Comparison of ENCODE assay signal across 1 cellular context in the genomic region with DNA sequence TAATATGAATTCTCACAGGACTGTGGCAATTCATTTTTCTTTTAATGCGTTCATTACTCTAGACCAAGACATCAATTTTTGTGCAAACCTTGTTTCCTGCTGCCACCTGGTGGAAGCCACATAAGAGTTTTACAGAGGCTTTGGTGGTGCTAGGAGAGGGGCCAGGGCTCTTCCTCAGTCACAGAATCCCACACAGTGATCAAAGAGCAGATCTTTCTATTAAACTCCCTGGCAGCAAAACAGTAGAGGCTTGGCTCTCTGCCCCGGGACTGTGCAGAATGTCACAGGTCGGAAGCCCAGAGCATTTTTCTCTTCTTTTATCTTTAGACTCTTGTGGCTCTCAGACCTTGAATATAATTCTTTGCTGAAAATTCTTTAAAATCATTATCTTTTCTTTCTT.
TF ChIP-seq lines count a peak whose summit lies in the region.

No MANE protein-coding gene starts in this region.

TF ChIP-seq in WTC11, 78 proteins besides CTCF, POLR2A, EP300 and RAD21 (continued from another document):
- TF ChIP-seq, protein P1, sequence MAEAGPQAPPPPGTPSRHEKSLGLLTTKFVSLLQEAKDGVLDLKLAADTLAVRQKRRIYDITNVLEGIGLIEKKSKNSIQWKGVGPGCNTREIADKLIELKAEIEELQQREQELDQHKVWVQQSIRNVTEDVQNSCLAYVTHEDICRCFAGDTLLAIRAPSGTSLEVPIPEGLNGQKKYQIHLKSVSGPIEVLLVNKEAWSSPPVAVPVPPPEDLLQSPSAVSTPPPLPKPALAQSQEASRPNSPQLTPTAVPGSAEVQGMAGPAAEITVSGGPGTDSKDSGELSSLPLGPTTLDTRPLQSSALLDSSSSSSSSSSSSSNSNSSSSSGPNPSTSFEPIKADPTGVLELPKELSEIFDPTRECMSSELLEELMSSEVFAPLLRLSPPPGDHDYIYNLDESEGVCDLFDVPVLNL (CRISPR knock-in tag; IDR thresholded peaks at IDR 0.05; ENCODE audit: borderline replicate concordance, low read depth), result no peak
- TF ChIP-seq, protein P2, sequence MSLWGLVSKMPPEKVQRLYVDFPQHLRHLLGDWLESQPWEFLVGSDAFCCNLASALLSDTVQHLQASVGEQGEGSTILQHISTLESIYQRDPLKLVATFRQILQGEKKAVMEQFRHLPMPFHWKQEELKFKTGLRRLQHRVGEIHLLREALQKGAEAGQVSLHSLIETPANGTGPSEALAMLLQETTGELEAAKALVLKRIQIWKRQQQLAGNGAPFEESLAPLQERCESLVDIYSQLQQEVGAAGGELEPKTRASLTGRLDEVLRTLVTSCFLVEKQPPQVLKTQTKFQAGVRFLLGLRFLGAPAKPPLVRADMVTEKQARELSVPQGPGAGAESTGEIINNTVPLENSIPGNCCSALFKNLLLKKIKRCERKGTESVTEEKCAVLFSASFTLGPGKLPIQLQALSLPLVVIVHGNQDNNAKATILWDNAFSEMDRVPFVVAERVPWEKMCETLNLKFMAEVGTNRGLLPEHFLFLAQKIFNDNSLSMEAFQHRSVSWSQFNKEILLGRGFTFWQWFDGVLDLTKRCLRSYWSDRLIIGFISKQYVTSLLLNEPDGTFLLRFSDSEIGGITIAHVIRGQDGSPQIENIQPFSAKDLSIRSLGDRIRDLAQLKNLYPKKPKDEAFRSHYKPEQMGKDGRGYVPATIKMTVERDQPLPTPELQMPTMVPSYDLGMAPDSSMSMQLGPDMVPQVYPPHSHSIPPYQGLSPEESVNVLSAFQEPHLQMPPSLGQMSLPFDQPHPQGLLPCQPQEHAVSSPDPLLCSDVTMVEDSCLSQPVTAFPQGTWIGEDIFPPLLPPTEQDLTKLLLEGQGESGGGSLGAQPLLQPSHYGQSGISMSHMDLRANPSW (CRISPR knock-in tag; conservative IDR thresholded peaks at IDR 0.05; ENCODE audit: low read depth), result no peak
- TF ChIP-seq, protein P3, sequence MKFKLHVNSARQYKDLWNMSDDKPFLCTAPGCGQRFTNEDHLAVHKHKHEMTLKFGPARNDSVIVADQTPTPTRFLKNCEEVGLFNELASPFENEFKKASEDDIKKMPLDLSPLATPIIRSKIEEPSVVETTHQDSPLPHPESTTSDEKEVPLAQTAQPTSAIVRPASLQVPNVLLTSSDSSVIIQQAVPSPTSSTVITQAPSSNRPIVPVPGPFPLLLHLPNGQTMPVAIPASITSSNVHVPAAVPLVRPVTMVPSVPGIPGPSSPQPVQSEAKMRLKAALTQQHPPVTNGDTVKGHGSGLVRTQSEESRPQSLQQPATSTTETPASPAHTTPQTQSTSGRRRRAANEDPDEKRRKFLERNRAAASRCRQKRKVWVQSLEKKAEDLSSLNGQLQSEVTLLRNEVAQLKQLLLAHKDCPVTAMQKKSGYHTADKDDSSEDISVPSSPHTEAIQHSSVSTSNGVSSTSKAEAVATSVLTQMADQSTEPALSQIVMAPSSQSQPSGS (CRISPR knock-in tag; IDR thresholded peaks at IDR 0.05; ENCODE audit: borderline replicate concordance, low read depth), result no peak
- no peak for TF ChIP-seq NFATC4 (CRISPR knock-in tag; IDR thresholded peaks at IDR 0.05)
- TF ChIP-seq, protein P4, sequence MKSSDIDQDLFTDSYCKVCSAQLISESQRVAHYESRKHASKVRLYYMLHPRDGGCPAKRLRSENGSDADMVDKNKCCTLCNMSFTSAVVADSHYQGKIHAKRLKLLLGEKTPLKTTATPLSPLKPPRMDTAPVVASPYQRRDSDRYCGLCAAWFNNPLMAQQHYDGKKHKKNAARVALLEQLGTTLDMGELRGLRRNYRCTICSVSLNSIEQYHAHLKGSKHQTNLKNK (CRISPR knock-in tag; IDR thresholded peaks at IDR 0.05), result no peak
